In genomic region chr17:31722251-31723056, GRCh38 we compare ENCODE assay signal across 1 cellular context.
TF ChIP-seq lines count a peak whose summit lies in the region.

No MANE protein-coding gene starts in this region.

TF ChIP-seq in K562, 482 proteins besides CTCF, POLR2A, EP300 and RAD21 (continued from another document):
- TF ChIP-seq POLR2AphosphoS5 (IDR thresholded peaks at IDR 0.05; ENCODE audit: control insufficient read depth, insufficient read depth, low read depth, low read length) = no peak
- TF ChIP-seq, protein P1, sequence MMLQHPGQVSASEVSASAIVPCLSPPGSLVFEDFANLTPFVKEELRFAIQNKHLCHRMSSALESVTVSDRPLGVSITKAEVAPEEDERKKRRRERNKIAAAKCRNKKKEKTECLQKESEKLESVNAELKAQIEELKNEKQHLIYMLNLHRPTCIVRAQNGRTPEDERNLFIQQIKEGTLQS (IDR thresholded peaks at IDR 0.05) = peak; percentile 64
- TF ChIP-seq, protein P1 (CRISPR knock-in tag; conservative IDR thresholded peaks at IDR 0.05) = no peak
- TF ChIP-seq ATF6 (CRISPR knock-in tag; IDR thresholded peaks at IDR 0.05) = no peak
- no peak for TF ChIP-seq DACH1 (IDR thresholded peaks at IDR 0.05; ENCODE audit: partially characterized antibody)
- TF ChIP-seq NR2C1 (IDR thresholded peaks at IDR 0.05) = no peak
- no peak for TF ChIP-seq NR2C1 (tag; IDR thresholded peaks at IDR 0.05)
- no peak for TF ChIP-seq MBD2 (IDR thresholded peaks at IDR 0.05; ENCODE audit: borderline replicate concordance, low read depth)
- no peak for TF ChIP-seq PHF20 (IDR thresholded peaks at IDR 0.05; ENCODE audit: partially characterized antibody)
- no peak for TF ChIP-seq CREBBP (IDR thresholded peaks at IDR 0.05; ENCODE audit: low read depth, low read length)
- no peak for TF ChIP-seq COPS2 (conservative IDR thresholded peaks at IDR 0.05)
- TF ChIP-seq, protein P2, sequence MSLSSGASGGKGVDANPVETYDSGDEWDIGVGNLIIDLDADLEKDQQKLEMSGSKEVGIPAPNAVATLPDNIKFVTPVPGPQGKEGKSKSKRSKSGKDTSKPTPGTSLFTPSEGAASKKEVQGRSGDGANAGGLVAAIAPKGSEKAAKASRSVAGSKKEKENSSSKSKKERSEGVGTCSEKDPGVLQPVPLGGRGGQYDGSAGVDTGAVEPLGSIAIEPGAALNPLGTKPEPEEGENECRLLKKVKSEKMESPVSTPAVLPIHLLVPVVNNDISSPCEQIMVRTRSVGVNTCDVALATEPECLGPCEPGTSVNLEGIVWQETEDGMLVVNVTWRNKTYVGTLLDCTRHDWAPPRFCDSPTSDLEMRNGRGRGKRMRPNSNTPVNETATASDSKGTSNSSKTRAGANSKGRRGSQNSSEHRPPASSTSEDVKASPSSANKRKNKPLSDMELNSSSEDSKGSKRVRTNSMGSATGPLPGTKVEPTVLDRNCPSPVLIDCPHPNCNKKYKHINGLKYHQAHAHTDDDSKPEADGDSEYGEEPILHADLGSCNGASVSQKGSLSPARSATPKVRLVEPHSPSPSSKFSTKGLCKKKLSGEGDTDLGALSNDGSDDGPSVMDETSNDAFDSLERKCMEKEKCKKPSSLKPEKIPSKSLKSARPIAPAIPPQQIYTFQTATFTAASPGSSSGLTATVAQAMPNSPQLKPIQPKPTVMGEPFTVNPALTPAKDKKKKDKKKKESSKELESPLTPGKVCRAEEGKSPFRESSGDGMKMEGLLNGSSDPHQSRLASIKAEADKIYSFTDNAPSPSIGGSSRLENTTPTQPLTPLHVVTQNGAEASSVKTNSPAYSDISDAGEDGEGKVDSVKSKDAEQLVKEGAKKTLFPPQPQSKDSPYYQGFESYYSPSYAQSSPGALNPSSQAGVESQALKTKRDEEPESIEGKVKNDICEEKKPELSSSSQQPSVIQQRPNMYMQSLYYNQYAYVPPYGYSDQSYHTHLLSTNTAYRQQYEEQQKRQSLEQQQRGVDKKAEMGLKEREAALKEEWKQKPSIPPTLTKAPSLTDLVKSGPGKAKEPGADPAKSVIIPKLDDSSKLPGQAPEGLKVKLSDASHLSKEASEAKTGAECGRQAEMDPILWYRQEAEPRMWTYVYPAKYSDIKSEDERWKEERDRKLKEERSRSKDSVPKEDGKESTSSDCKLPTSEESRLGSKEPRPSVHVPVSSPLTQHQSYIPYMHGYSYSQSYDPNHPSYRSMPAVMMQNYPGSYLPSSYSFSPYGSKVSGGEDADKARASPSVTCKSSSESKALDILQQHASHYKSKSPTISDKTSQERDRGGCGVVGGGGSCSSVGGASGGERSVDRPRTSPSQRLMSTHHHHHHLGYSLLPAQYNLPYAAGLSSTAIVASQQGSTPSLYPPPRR (CRISPR knock-in tag; IDR thresholded peaks at IDR 0.05; ENCODE audit: borderline replicate concordance) = no peak
- TF ChIP-seq ZNF143 (CRISPR knock-in tag; IDR thresholded peaks at IDR 0.05) = no peak
- TF ChIP-seq HMGN3 (IDR thresholded peaks at IDR 0.05; ENCODE audit: borderline replicate concordance, extremely low read depth, insufficient read length, low read depth, low read length) = no peak
- TF ChIP-seq ZBTB2 (IDR thresholded peaks at IDR 0.05) = no peak
- TF ChIP-seq ESRRA (IDR thresholded peaks at IDR 0.05; ENCODE audit: borderline replicate concordance, low read depth) = peak; percentile 54
- TF ChIP-seq, protein P3, sequence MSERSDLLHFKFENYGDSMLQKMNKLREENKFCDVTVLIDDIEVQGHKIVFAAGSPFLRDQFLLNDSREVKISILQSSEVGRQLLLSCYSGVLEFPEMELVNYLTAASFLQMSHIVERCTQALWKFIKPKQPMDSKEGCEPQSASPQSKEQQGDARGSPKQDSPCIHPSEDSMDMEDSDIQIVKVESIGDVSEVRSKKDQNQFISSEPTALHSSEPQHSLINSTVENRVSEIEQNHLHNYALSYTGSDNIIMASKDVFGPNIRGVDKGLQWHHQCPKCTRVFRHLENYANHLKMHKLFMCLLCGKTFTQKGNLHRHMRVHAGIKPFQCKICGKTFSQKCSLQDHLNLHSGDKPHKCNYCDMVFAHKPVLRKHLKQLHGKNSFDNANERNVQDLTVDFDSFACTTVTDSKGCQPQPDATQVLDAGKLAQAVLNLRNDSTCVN (CRISPR knock-in tag; IDR thresholded peaks at IDR 0.05) = no peak
- TF ChIP-seq SMAD2 (IDR thresholded peaks at IDR 0.05; ENCODE audit: low read depth, low read length) = no peak
- TF ChIP-seq MEF2A (IDR thresholded peaks at IDR 0.05; ENCODE audit: control insufficient read depth, low read depth, low read length) = peak; percentile 78
- TF ChIP-seq MEF2D (tag; conservative IDR thresholded peaks at IDR 0.05; ENCODE audit: low read depth) = peak; percentile 66
- no peak for TF ChIP-seq ZBTB43 (CRISPR knock-in tag; IDR thresholded peaks at IDR 0.05)
- TF ChIP-seq FOSL1 (tag; conservative IDR thresholded peaks at IDR 0.05) = peak; percentile 30; the same call in 1 of the 2 replicates
- TF ChIP-seq ETV1 (tag; conservative IDR thresholded peaks at IDR 0.05; ENCODE audit: low read depth) = no peak
- no peak for TF ChIP-seq ZMIZ1 (IDR thresholded peaks at IDR 0.05; ENCODE audit: low read depth in 2 of 2, low read length in 2 of 2)
- TF ChIP-seq SRSF1 (IDR thresholded peaks at IDR 0.05; ENCODE audit: low read depth, low read length) = no peak
- no peak for TF ChIP-seq PCBP1 (IDR thresholded peaks at IDR 0.05; ENCODE audit: low read depth, low read length, poor library complexity, severe bottlenecking)
- no peak for TF ChIP-seq SFPQ (IDR thresholded peaks at IDR 0.05; ENCODE audit: low read depth, low read length)
- TF ChIP-seq FUS (optimal IDR thresholded peaks at IDR 0.05; ENCODE audit: low read depth, low read length) = no peak
- no peak for TF ChIP-seq NRF1 (conservative IDR thresholded peaks at IDR 0.05 in 1 of 2, IDR thresholded peaks at IDR 0.05 in 1 of 2)
- no peak for TF ChIP-seq KLF10 (CRISPR knock-in tag; IDR thresholded peaks at IDR 0.05)
- peak; percentile 33; the same call in 1 of the 2 replicates for TF ChIP-seq JUND (IDR thresholded peaks at IDR 0.05; ENCODE audit: borderline replicate concordance, low read depth, low read length)
- no peak; the same call in 2 of the 3 replicates for TF ChIP-seq JUND (tag; IDR thresholded peaks at IDR 0.05; ENCODE audit: borderline replicate concordance, low read depth, low read length)
- TF ChIP-seq GTF2F1 (IDR thresholded peaks at IDR 0.05; ENCODE audit: low read depth, low read length) = no peak
- TF ChIP-seq NCOA4 (IDR thresholded peaks at IDR 0.05; ENCODE audit: partially characterized antibody) = no peak
- TF ChIP-seq SAFB (IDR thresholded peaks at IDR 0.05; ENCODE audit: borderline replicate concordance, low read depth, low read length) = no peak
- TF ChIP-seq VEZF1 (CRISPR knock-in tag; IDR thresholded peaks at IDR 0.05) = no peak
- TF ChIP-seq SMAD1 (IDR thresholded peaks at IDR 0.05; ENCODE audit: low read depth, low read length, partially characterized antibody) = no peak
- TF ChIP-seq PML (IDR thresholded peaks at IDR 0.05; ENCODE audit: low read length) = no peak
- no peak for TF ChIP-seq PPARD (CRISPR knock-in tag; IDR thresholded peaks at IDR 0.05)
- TF ChIP-seq MYBL2 (IDR thresholded peaks at IDR 0.05; ENCODE audit: low read depth) = no peak
- no peak for TF ChIP-seq MYBL2 (CRISPR knock-in tag; IDR thresholded peaks at IDR 0.05; ENCODE audit: borderline replicate concordance)
- no peak for TF ChIP-seq ZNF696 (CRISPR knock-in tag; conservative IDR thresholded peaks at IDR 0.05)
- TF ChIP-seq NFIX (CRISPR knock-in tag; IDR thresholded peaks at IDR 0.05; ENCODE audit: low read depth) = no peak
- no peak for TF ChIP-seq ZNF3 (CRISPR knock-in tag; IDR thresholded peaks at IDR 0.05)
- no peak for TF ChIP-seq CXXC5 (CRISPR knock-in tag; IDR thresholded peaks at IDR 0.05)
- no peak for TF ChIP-seq TCFL5 (CRISPR knock-in tag; conservative IDR thresholded peaks at IDR 0.05)
